18 cellular contexts compared by ENCODE assay signal in the genomic region with DNA sequence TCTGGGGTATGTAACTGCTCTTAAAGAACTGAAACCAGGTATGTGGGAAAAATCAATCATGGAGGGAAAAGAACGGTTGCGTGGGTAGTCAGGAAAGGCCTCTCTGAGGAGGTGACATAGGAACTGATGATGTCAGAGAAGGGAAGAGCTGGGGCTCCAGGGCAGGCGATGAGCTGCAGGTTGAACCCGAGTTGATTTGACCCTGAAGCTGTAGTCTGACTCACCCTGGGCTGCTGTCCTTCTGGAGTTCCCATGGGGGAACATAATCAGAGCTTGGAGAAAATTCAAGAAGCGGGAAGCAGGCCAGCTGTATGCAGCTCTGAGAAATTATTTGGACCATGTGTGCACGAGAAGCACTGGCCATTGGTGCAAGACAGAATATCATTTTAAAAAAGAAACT. TPM values are rescaled to one million over a fixed set of nuclear protein-coding genes. Genes with fewer than 3 reads are reported as not detected.
DNase-seq lines count a peak whose midpoint lies in the region; ATAC-seq and TF ChIP-seq lines count a peak whose summit lies in the region.
"Had no signal": no experiment of that assay in that cellular context is flagged by ENCODE, and none has a peak within 500 bp of the region (broad histone marks: within the 10 kb centered on the region; RNA-seq: fewer than 3 reads in every experiment).

No MANE protein-coding gene starts in this region.

- no peak overlapping the region for H3K4me3 Mint-ChIP-seq in nephron progenitor cell
- no peak overlapping the region for H3K4me3 Mint-ChIP-seq in stimulated activated memory B cell treated with anti-CD40 and anti-IgM and Interleukin-4, amounts not matched to agents 10 μg/mL and 1 μg/mL and 100 μg/mL, for 72 hours
- H3K4me3 Mint-ChIP-seq: activated naive CD4-positive, alpha-beta T cell treated with anti-CD3 and anti-CD28 coated beads, Interleukin-2, amount 10 ng/mL, durations not matched to agents 7 days and 5 days; activated T-cell treated with anti-CD3 and anti-CD28 coated beads, Interleukin-2, amount 50 U/mL, for 24 hours had no signal

- intact Hi-C loops in left cardiac atrium (cut with DNase I), result no loop called here

- peak; percentile 67 to 86 for ATAC-seq in left cardiac atrium
- ATAC-seq in stimulated activated memory B cell treated with anti-CD40 and anti-IgM and Interleukin-4, amounts not matched to agents 10 μg/mL and 1 μg/mL and 100 μg/mL, for 72 hours, result no peak
- ATAC-seq: esophagus mucosa, mucosa of descending colon had no signal

- no peaks in the 10 kb centered on the region for H3K36me3 Mint-ChIP-seq in nephron progenitor cell (ENCODE audit: low read depth)
- no peaks in the 10 kb centered on the region for H3K36me3 Mint-ChIP-seq in stimulated activated memory B cell treated with anti-CD40 and anti-IgM and Interleukin-4, amounts not matched to agents 10 μg/mL and 1 μg/mL and 100 μg/mL, for 72 hours
- H3K36me3 Mint-ChIP-seq: activated naive CD4-positive, alpha-beta T cell treated with anti-CD3 and anti-CD28 coated beads, Interleukin-2, amount 10 ng/mL, durations not matched to agents 7 days and 5 days had no signal

- no peak for TF ChIP-seq EP300 in tibial nerve (IDR thresholded peaks at IDR 0.05)

- TF ChIP-seq CTCF in brain microvascular endothelial cell (IDR thresholded peaks at IDR 0.05; ENCODE audit: low read depth, low read length, missing control alignments), result no peak
- no peak for TF ChIP-seq CTCF in tibial nerve (IDR thresholded peaks at IDR 0.05)
- no peak for TF ChIP-seq CTCF in nephron progenitor cell (IDR thresholded peaks at IDR 0.05)

- no peak overlapping the region for H3K27ac Mint-ChIP-seq in nephron progenitor cell
- H3K27ac Mint-ChIP-seq in stimulated activated memory B cell treated with anti-CD40 and anti-IgM and Interleukin-4, amounts not matched to agents 10 μg/mL and 1 μg/mL and 100 μg/mL, for 72 hours, result no peak overlapping the region
- H3K27ac Mint-ChIP-seq: activated naive CD4-positive, alpha-beta T cell treated with anti-CD3 and anti-CD28 coated beads, Interleukin-2, amount 10 ng/mL, durations not matched to agents 7 days and 5 days; activated T-cell treated with anti-CD3 and anti-CD28 coated beads, Interleukin-2, amount 50 U/mL, for 24 hours had no signal

- H3K4me1 Mint-ChIP-seq in nephron progenitor cell, result no peaks in the 10 kb centered on the region
- H3K4me1 Mint-ChIP-seq in stimulated activated memory B cell treated with anti-CD40 and anti-IgM and Interleukin-4, amounts not matched to agents 10 μg/mL and 1 μg/mL and 100 μg/mL, for 72 hours, result no peaks in the 10 kb centered on the region
- H3K4me1 Mint-ChIP-seq: activated naive CD4-positive, alpha-beta T cell treated with anti-CD3 and anti-CD28 coated beads, Interleukin-2, amount 10 ng/mL, durations not matched to agents 7 days and 5 days had no signal

- TF ChIP-seq POLR2A in tibial nerve (IDR thresholded peaks at IDR 0.05), result no peak

- no peaks in the 10 kb centered on the region for H3K9me3 Mint-ChIP-seq in nephron progenitor cell
- peaks cover 3% of the 10 kb centered on the region for H3K9me3 Mint-ChIP-seq in stimulated activated memory B cell treated with anti-CD40 and anti-IgM and Interleukin-4, amounts not matched to agents 10 μg/mL and 1 μg/mL and 100 μg/mL, for 72 hours
- H3K9me3 Mint-ChIP-seq: activated naive CD4-positive, alpha-beta T cell treated with anti-CD3 and anti-CD28 coated beads, Interleukin-2, amount 10 ng/mL, durations not matched to agents 7 days and 5 days; activated T-cell treated with anti-CD3 and anti-CD28 coated beads, Interleukin-2, amount 50 U/mL, for 24 hours had no signal

- H3K4me1 ChIP-seq in tibial nerve, result peaks cover 0 to 3% (median 0%) of the 10 kb centered on the region in 4 donors
- H3K4me1 ChIP-seq in effector memory CD4-positive, alpha-beta T cell (ENCODE audit: control insufficient read depth, insufficient read depth, low read length, poor library complexity, severe bottlenecking), result no peaks in the 10 kb centered on the region
- H3K4me1 ChIP-seq: BLaER1 treated with 17β-estradiol and CSF1 and Interleukin-3, amounts not matched to agents 10 nM and 100 nM had no signal

- DNase-seq in GM04504 (ENCODE audit: low read depth) (peak; percentile 48), brain microvascular endothelial cell (peak; percentile 14), left cardiac atrium (peak; percentile 51), tibial nerve (ENCODE audit: low spot score in 2 of 2) (peak; percentile 25 to 28), nephron progenitor cell (no peak)
- no peak for DNase-seq in effector memory CD4-positive, alpha-beta T cell
- DNase-seq: activated CD4-positive, alpha-beta T cell treated with anti-CD3 and anti-CD28 coated beads, Interleukin-2, amount 50 U/mL, for 48 hours; activated naive CD4-positive, alpha-beta T cell treated with anti-CD3 and anti-CD28 coated beads, Interleukin-2, amount 10 ng/mL, durations not matched to agents 7 days and 5 days; activated T-cell treated with anti-CD3 and anti-CD28 coated beads, Interleukin-2, amount 50 U/mL, for 24 hours; NCI-H146; occipital lobe; stimulated activated CD4-positive, alpha-beta T cell treated with anti-CD3 and anti-CD28 coated beads, Interleukin-4, amount 100 ng/mL, for 24 hours had no signal

- no peak overlapping the region for H3K27ac ChIP-seq in brain microvascular endothelial cell
- H3K27ac ChIP-seq in tibial nerve, result no peak overlapping the region
- H3K27ac ChIP-seq in effector memory CD4-positive, alpha-beta T cell (ENCODE audit: insufficient read depth, low read length, poor library complexity, severe bottlenecking), result no peak overlapping the region
- H3K27ac ChIP-seq: BLaER1 treated with 17β-estradiol and CSF1 and Interleukin-3, amounts not matched to agents 10 nM and 100 nM; KMS-11; RWPE1 had no signal

- 53 to 54% methylated on average over 6 of the region's 6 CpGs for WGBS in tibial nerve, 2 donors

- in situ Hi-C loops in brain microvascular endothelial cell (cut with HindIII; ENCODE audit: low pct_ligation_motif_present, low sequenced_read_pairs), result no loop called here

- no peaks in the 10 kb centered on the region for H3K9me3 ChIP-seq in tibial nerve
- H3K9me3 ChIP-seq in effector memory CD4-positive, alpha-beta T cell (ENCODE audit: control insufficient read depth, low read length), result no peaks in the 10 kb centered on the region
- H3K9me3 ChIP-seq: BLaER1 treated with 17β-estradiol and CSF1 and Interleukin-3, amounts not matched to agents 10 nM and 100 nM; mucosa of descending colon had no signal

- no peaks in the 10 kb centered on the region for H3K36me3 ChIP-seq in brain microvascular endothelial cell (replicated peaks)
- no peaks in the 10 kb centered on the region for H3K36me3 ChIP-seq in tibial nerve
- no peaks in the 10 kb centered on the region for H3K36me3 ChIP-seq in effector memory CD4-positive, alpha-beta T cell (ENCODE audit: control insufficient read depth, insufficient read depth, low read length)
- H3K36me3 ChIP-seq: BLaER1 treated with 17β-estradiol and CSF1 and Interleukin-3, amounts not matched to agents 10 nM and 100 nM had no signal

- H3K27me3 ChIP-seq in brain microvascular endothelial cell (replicated peaks) (no peaks in the 10 kb centered on the region), tibial nerve (no peaks in the 10 kb centered on the region)
- H3K27me3 ChIP-seq in effector memory CD4-positive, alpha-beta T cell (replicated peaks; ENCODE audit: control insufficient read depth, insufficient read depth, low read length, poor library complexity, severe bottlenecking), result peaks cover 2% of the 10 kb centered on the region
- H3K27me3 ChIP-seq: BLaER1 treated with 17β-estradiol and CSF1 and Interleukin-3, amounts not matched to agents 10 nM and 100 nM had no signal

- H3K27me3 Mint-ChIP-seq in nephron progenitor cell (ENCODE audit: low read depth, poor library complexity), result peaks cover 13% of the 10 kb centered on the region
- H3K27me3 Mint-ChIP-seq in stimulated activated memory B cell treated with anti-CD40 and anti-IgM and Interleukin-4, amounts not matched to agents 10 μg/mL and 1 μg/mL and 100 μg/mL, for 72 hours, result peaks cover 2% of the 10 kb centered on the region
- H3K27me3 Mint-ChIP-seq: activated naive CD4-positive, alpha-beta T cell treated with anti-CD3 and anti-CD28 coated beads, Interleukin-2, amount 10 ng/mL, durations not matched to agents 7 days and 5 days had no signal

- H3K4me3 ChIP-seq in brain microvascular endothelial cell (ENCODE audit: low read depth, low read length) (no peak overlapping the region), tibial nerve (no peak overlapping the region)
- H3K4me3 ChIP-seq in effector memory CD4-positive, alpha-beta T cell (ENCODE audit: insufficient read depth, low read depth, low read length, poor library complexity, severe bottlenecking), result no peak overlapping the region
- H3K4me3 ChIP-seq: BLaER1 treated with 17β-estradiol and CSF1 and Interleukin-3, amounts not matched to agents 10 nM and 100 nM; mucosa of descending colon had no signal

RNA-seq across cellular contexts. Expression of gene SLC6A2, which starts 16.7 kb away (rescaled TPM):
- total RNA-seq in left cardiac atrium (not detected), tibial nerve (under 1 TPM in 3 of 4 donors, not detected in 1; 0.22 to 0.59 (median 0.30) TPM)
- total RNA-seq: esophagus mucosa, occipital lobe had no signal

Comparison
In these comparisons a context has a peak if more than half of its experiments do, and no peak if none do; other contexts are left out.
1. DNase-seq: peak in GM04504 (single experiment), brain microvascular endothelial cell (single experiment), left cardiac atrium (single experiment) and tibial nerve (2 of 2); none in effector memory CD4-positive, alpha-beta T cell (0 of 3) and nephron progenitor cell (single experiment).